Comparison of ENCODE assay signal across 20 cellular contexts in the genomic region with DNA sequence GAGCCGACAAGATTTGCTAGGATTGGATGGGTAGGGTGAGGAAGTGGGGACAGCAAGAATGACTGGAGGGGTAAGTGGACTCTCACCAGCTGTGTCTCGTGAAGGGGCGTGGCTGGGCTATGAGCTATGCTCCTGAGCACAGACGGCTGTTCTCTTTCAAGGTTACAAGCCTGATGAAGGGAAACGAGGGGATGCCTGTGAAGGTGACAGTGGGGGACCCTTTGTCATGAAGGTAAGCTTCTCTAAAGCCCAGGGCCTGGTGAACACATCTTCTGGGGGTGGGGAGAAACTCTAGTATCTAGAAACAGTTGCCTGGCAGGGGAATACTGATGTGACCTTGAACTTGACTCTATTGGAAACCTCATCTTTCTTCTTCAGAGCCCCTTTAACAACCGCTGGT. TPM values are rescaled to one million over a fixed set of nuclear protein-coding genes. Genes with fewer than 3 reads are reported as not detected.
"Had no signal": no experiment of that assay in that cellular context is flagged by ENCODE, and none has a peak within 500 bp of the region (broad histone marks: within the 10 kb centered on the region; RNA-seq: fewer than 3 reads in every experiment).

No MANE protein-coding gene starts in this region.

- H3K4me3 ChIP-seq: lung, upper lobe of right lung had no signal

- H3K9me3 Mint-ChIP-seq: activated CD4-positive, alpha-beta memory T cell treated with anti-CD3 and anti-CD28 coated beads, Interleukin-2, amount 10 ng/mL, durations not matched to agents 7 days and 5 days; activated naive CD4-positive, alpha-beta T cell treated with anti-CD3 and anti-CD28 coated beads, Interleukin-2, amount 50 U/mL, for 24 hours; activated T-helper 17 cell treated with anti-CD3 and anti-CD28 coated beads, Interleukin-2, amount 50 U/mL, for 72 hours; brain; naive thymus-derived CD8-positive, alpha-beta T cell had no signal

- H3K4me1 Mint-ChIP-seq: activated CD4-positive, alpha-beta memory T cell treated with anti-CD3 and anti-CD28 coated beads, Interleukin-2, amount 10 ng/mL, durations not matched to agents 7 days and 5 days; activated CD4-positive, alpha-beta T cell treated with anti-CD3 and anti-CD28 coated beads for 36 hours; activated naive CD4-positive, alpha-beta T cell treated with anti-CD3 and anti-CD28 coated beads, Interleukin-2, amount 50 U/mL, for 24 hours; activated T-helper 17 cell treated with anti-CD3 and anti-CD28 coated beads, Interleukin-2, amount 50 U/mL, for 72 hours; brain; naive thymus-derived CD8-positive, alpha-beta T cell had no signal

- H3K27me3 Mint-ChIP-seq: activated CD4-positive, alpha-beta memory T cell treated with anti-CD3 and anti-CD28 coated beads, Interleukin-2, amount 10 ng/mL, durations not matched to agents 7 days and 5 days; activated CD4-positive, alpha-beta T cell treated with anti-CD3 and anti-CD28 coated beads for 36 hours; activated naive CD4-positive, alpha-beta T cell treated with anti-CD3 and anti-CD28 coated beads, Interleukin-2, amount 50 U/mL, for 24 hours; activated T-helper 17 cell treated with anti-CD3 and anti-CD28 coated beads, Interleukin-2, amount 50 U/mL, for 72 hours; brain; progenitor cell of endocrine pancreas had no signal

- H3K4me3 Mint-ChIP-seq: activated CD4-positive, alpha-beta memory T cell treated with anti-CD3 and anti-CD28 coated beads, Interleukin-2, amount 10 ng/mL, durations not matched to agents 7 days and 5 days; activated CD4-positive, alpha-beta T cell treated with anti-CD3 and anti-CD28 coated beads for 36 hours; activated naive CD4-positive, alpha-beta T cell treated with anti-CD3 and anti-CD28 coated beads, Interleukin-2, amount 50 U/mL, for 24 hours; activated T-helper 17 cell treated with anti-CD3 and anti-CD28 coated beads, Interleukin-2, amount 50 U/mL, for 72 hours; brain; naive thymus-derived CD8-positive, alpha-beta T cell had no signal

- H3K27ac Mint-ChIP-seq: activated CD4-positive, alpha-beta memory T cell treated with anti-CD3 and anti-CD28 coated beads, Interleukin-2, amount 10 ng/mL, durations not matched to agents 7 days and 5 days; activated CD4-positive, alpha-beta T cell treated with anti-CD3 and anti-CD28 coated beads for 36 hours; activated naive CD4-positive, alpha-beta T cell treated with anti-CD3 and anti-CD28 coated beads, Interleukin-2, amount 50 U/mL, for 24 hours; activated T-helper 17 cell treated with anti-CD3 and anti-CD28 coated beads, Interleukin-2, amount 50 U/mL, for 72 hours; brain; progenitor cell of endocrine pancreas had no signal

- H3K27me3 ChIP-seq: upper lobe of right lung had no signal

- DNase-seq: activated CD4-positive, alpha-beta memory T cell treated with anti-CD3 and anti-CD28 coated beads, Interleukin-2, amount 10 ng/mL, durations not matched to agents 7 days and 5 days; activated CD4-positive, alpha-beta T cell treated with anti-CD3 and anti-CD28 coated beads for 36 hours; cerebellar nuclear complex; dermis blood vessel endothelial cell; hippocampal formation; left cardiac atrium; naive thymus-derived CD8-positive, alpha-beta T cell; nucleus accumbens; right cardiac atrium; stimulated activated CD4-positive, alpha-beta T cell treated with anti-CD3 and anti-CD28 coated beads, Interleukin-2, amount 100 ng/mL, for 48 hours; stimulated activated naive CD4-positive, alpha-beta T cell treated with Interleukin-2 at 50 U/mL for 16 hours; T1000; upper lobe of right lung had no signal

- ATAC-seq: activated CD4-positive, alpha-beta T cell treated with anti-CD3 and anti-CD28 coated beads for 36 hours; activated T-helper 17 cell treated with anti-CD3 and anti-CD28 coated beads, Interleukin-2, amount 50 U/mL, for 72 hours; left cardiac atrium; naive thymus-derived CD8-positive, alpha-beta T cell; right cardiac atrium; upper lobe of right lung had no signal

- H3K9me3 ChIP-seq: upper lobe of right lung had no signal

- H3K27ac ChIP-seq: upper lobe of right lung, VCaP had no signal

- H3K4me1 ChIP-seq: upper lobe of right lung had no signal

RNA-seq across cellular contexts. Expression of a gene that starts 19.9 kb away (rescaled TPM):
- total RNA-seq: activated CD4-positive, alpha-beta memory T cell treated with anti-CD3 and anti-CD28 coated beads, Interleukin-2, amount 10 ng/mL, durations not matched to agents 7 days and 5 days; activated CD4-positive, alpha-beta T cell treated with anti-CD3 and anti-CD28 coated beads for 36 hours; activated T-helper 17 cell treated with anti-CD3 and anti-CD28 coated beads, Interleukin-2, amount 50 U/mL, for 72 hours; dermis blood vessel endothelial cell; left cardiac atrium; naive thymus-derived CD8-positive, alpha-beta T cell; temporal lobe; upper lobe of right lung had no signal
- polyA plus RNA-seq: naive thymus-derived CD8-positive, alpha-beta T cell; right cardiac atrium had no signal
